15 cellular contexts compared by ENCODE assay signal in the genomic region with DNA sequence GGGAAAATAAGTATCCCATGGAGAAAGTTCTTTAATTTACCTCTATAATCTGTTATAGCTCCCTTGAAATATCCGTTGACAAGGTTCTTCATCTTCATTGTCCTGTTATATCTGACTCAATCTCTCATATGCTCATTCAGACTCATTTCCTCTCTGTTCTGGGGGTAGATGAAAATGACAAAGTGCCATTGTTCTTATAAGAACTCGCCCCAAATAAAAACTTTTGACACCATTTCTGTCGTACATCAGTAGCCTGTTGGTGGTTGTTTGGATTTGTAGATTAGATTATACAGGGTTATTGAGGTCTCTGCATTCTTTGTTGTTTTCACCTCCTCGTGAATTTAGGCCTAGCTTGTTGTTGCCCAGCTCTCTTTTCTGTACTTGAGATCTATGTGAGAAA. TPM values are rescaled to one million over a fixed set of nuclear protein-coding genes. Genes with fewer than 3 reads are reported as not detected.
DNase-seq lines count a peak whose midpoint lies in the region; ATAC-seq and TF ChIP-seq lines count a peak whose summit lies in the region.
"Had no signal": no experiment of that assay in that cellular context is flagged by ENCODE, and none has a peak within 500 bp of the region (broad histone marks: within the 10 kb centered on the region; RNA-seq: fewer than 3 reads in every experiment).

No MANE protein-coding gene starts in this region.

- DNase-seq in PC-3 (peak; percentile 11), brain microvascular endothelial cell (no peak), superior temporal gyrus (ENCODE audit: extremely low spot score) (peak; percentile 62), COR-L47 (lab: John Stamatoyannopoulos, UW) (no peak), sciatic nerve (ENCODE audit: low spot score) (no peak)
- no peak for DNase-seq in activated naive CD4-positive, alpha-beta T cell treated with anti-CD3 and anti-CD28 coated beads, Interleukin-2, amount 10 ng/mL, durations not matched to agents 7 days and 5 days
- DNase-seq: effector memory CD4-positive, alpha-beta T cell; NCI-H1930; NCI-H446; trophoblast cell had no signal

- H3K4me1 Mint-ChIP-seq in activated naive CD4-positive, alpha-beta T cell treated with anti-CD3 and anti-CD28 coated beads, Interleukin-2, amount 10 ng/mL, durations not matched to agents 7 days and 5 days: no peaks in the 10 kb centered on the region
- H3K4me1 Mint-ChIP-seq: activated T-helper 17 cell treated with anti-CD3 and anti-CD28 coated beads, Interleukin-2, amount 50 U/mL, for 72 hours; B cell; stimulated activated memory B cell treated with anti-CD40 and anti-IgM and Interleukin-4, amounts not matched to agents 10 μg/mL and 1 μg/mL and 100 μg/mL, for 72 hours had no signal

- no peak overlapping the region for H3K4me2 ChIP-seq in PC-3 (ENCODE audit: low read length)

- peaks cover 2% of the 10 kb centered on the region for H3K9me3 Mint-ChIP-seq in activated naive CD4-positive, alpha-beta T cell treated with anti-CD3 and anti-CD28 coated beads, Interleukin-2, amount 10 ng/mL, durations not matched to agents 7 days and 5 days

- POLR2A ChIA-PET in PC-3 (lab: Charles Lee; ENCODE audit: unreplicated experiment): no interaction called here

- H3K9me2 ChIP-seq in PC-3 (replicated peaks; ENCODE audit: low read length): no peaks in the 10 kb centered on the region

- H3K4me3 Mint-ChIP-seq in activated naive CD4-positive, alpha-beta T cell treated with anti-CD3 and anti-CD28 coated beads, Interleukin-2, amount 10 ng/mL, durations not matched to agents 7 days and 5 days: no peak overlapping the region
- H3K4me3 Mint-ChIP-seq: activated T-helper 17 cell treated with anti-CD3 and anti-CD28 coated beads, Interleukin-2, amount 50 U/mL, for 72 hours; B cell; mesothelial cell of epicardium; stimulated activated memory B cell treated with anti-CD40 and anti-IgM and Interleukin-4, amounts not matched to agents 10 μg/mL and 1 μg/mL and 100 μg/mL, for 72 hours had no signal

- H3K27ac ChIP-seq in PC-3 (ENCODE audit: low read length) (no peak overlapping the region), brain microvascular endothelial cell (peak overlapping the region; percentile 91), layer of hippocampus (ENCODE audit: low read depth, low read length) (peak overlapping the region; percentile 44)

- no peaks in the 10 kb centered on the region for H3K9me3 ChIP-seq in PC-3 (ENCODE audit: low read length)

- ATAC-seq in PC-3 (no peak), sciatic nerve (no peak)
- ATAC-seq: activated T-helper 17 cell treated with anti-CD3 and anti-CD28 coated beads, Interleukin-2, amount 50 U/mL, for 72 hours; stimulated activated memory B cell treated with anti-CD40 and anti-IgM and Interleukin-4, amounts not matched to agents 10 μg/mL and 1 μg/mL and 100 μg/mL, for 72 hours had no signal

- H3F3A ChIP-seq in PC-3 (ENCODE audit: low read length, unreplicated experiment): no peaks in the 10 kb centered on the region

- H3K4me1 ChIP-seq in PC-3 (ENCODE audit: insufficient read depth, low read length): no peaks in the 10 kb centered on the region

- no peak overlapping the region for H2AFZ ChIP-seq in PC-3 (ENCODE audit: low read length)

- intact Hi-C loops in PC-3 (cut with micrococcal nuclease) (no loop called here), sciatic nerve (cut with DNase I) (no loop called here)

- H3K27ac Mint-ChIP-seq in activated naive CD4-positive, alpha-beta T cell treated with anti-CD3 and anti-CD28 coated beads, Interleukin-2, amount 10 ng/mL, durations not matched to agents 7 days and 5 days: no peak overlapping the region
- H3K27ac Mint-ChIP-seq: activated T-helper 17 cell treated with anti-CD3 and anti-CD28 coated beads, Interleukin-2, amount 50 U/mL, for 72 hours; B cell; stimulated activated memory B cell treated with anti-CD40 and anti-IgM and Interleukin-4, amounts not matched to agents 10 μg/mL and 1 μg/mL and 100 μg/mL, for 72 hours had no signal

- H3K27me3 Mint-ChIP-seq in activated naive CD4-positive, alpha-beta T cell treated with anti-CD3 and anti-CD28 coated beads, Interleukin-2, amount 10 ng/mL, durations not matched to agents 7 days and 5 days: peaks cover 3% of the 10 kb centered on the region
- H3K27me3 Mint-ChIP-seq: activated T-helper 17 cell treated with anti-CD3 and anti-CD28 coated beads, Interleukin-2, amount 50 U/mL, for 72 hours; stimulated activated memory B cell treated with anti-CD40 and anti-IgM and Interleukin-4, amounts not matched to agents 10 μg/mL and 1 μg/mL and 100 μg/mL, for 72 hours had no signal

- H3K27me3 ChIP-seq in PC-3 (ENCODE audit: low read length): no peaks in the 10 kb centered on the region
- no peaks in the 10 kb centered on the region for H3K27me3 ChIP-seq in brain microvascular endothelial cell (replicated peaks)
- H3K27me3 ChIP-seq in layer of hippocampus (ENCODE audit: control insufficient read depth, insufficient read depth, low read length): no peaks in the 10 kb centered on the region

- H3K36me3 ChIP-seq in PC-3 (ENCODE audit: low read depth, low read length): no peaks in the 10 kb centered on the region
- H3K36me3 ChIP-seq in brain microvascular endothelial cell (replicated peaks): peaks cover 7% of the 10 kb centered on the region

- in situ Hi-C loops in brain microvascular endothelial cell (cut with HindIII; ENCODE audit: low pct_ligation_motif_present, low sequenced_read_pairs): no loop called here

- H3K79me2 ChIP-seq in PC-3 (ENCODE audit: low read length): no peaks in the 10 kb centered on the region

- H3K9ac ChIP-seq in PC-3 (ENCODE audit: low read length): no peak overlapping the region

- no peaks in the 10 kb centered on the region for H4K20me1 ChIP-seq in PC-3 (ENCODE audit: low read length)

- no TSS peak for BruUV-seq in PC-3 (replicated peaks; lab: Mats Ljungman, UMichigan)

- TF ChIP-seq CTCF in PC-3 (conservative IDR thresholded peaks at IDR 0.05; ENCODE audit: low read depth, low read length): no peak
- TF ChIP-seq CTCF in brain microvascular endothelial cell (IDR thresholded peaks at IDR 0.05; ENCODE audit: low read depth, low read length, missing control alignments): no peak

- H3K4me3 ChIP-seq in PC-3 (ENCODE audit: low read length) (no peak overlapping the region), brain microvascular endothelial cell (ENCODE audit: low read depth, low read length) (no peak overlapping the region)

- H3K36me3 Mint-ChIP-seq in activated naive CD4-positive, alpha-beta T cell treated with anti-CD3 and anti-CD28 coated beads, Interleukin-2, amount 10 ng/mL, durations not matched to agents 7 days and 5 days: no peaks in the 10 kb centered on the region

- CTCF ChIA-PET in PC-3 (lab: Charles Lee): no interaction called here
- CTCF ChIA-PET in activated naive CD4-positive, alpha-beta T cell treated with anti-CD3 and anti-CD28 coated beads, Interleukin-2, amount 10 ng/mL, durations not matched to agents 7 days and 5 days (lab: Charles Lee): interaction anchor here (1.7 kb wide), 1 partner anchor 20 kb away, joined by 6 read pairs; no protein-coding TSS in a partner anchor

RNA-seq across cellular contexts. Expression of gene IPO9, which starts 55.2 kb away (rescaled TPM):
- total RNA-seq in PC-3 (2014; rRNA removed): 21.6 and 23.6 TPM in 2 replicates
- 33.0 TPM for total RNA-seq in sciatic nerve

Comparison
In these comparisons a context has a peak if more than half of its experiments do, and no peak if none do; other contexts are left out.
1. DNase-seq: peak in PC-3 (single experiment) and superior temporal gyrus (single experiment); none in brain microvascular endothelial cell (single experiment), activated naive CD4-positive, alpha-beta T cell treated with anti-CD3 and anti-CD28 coated beads, Interleukin-2, amount 10 ng/mL, durations not matched to agents 7 days and 5 days (single experiment), COR-L47 (single experiment) and sciatic nerve (single experiment).